17 cellular contexts compared by ENCODE assay signal in the genomic region with DNA sequence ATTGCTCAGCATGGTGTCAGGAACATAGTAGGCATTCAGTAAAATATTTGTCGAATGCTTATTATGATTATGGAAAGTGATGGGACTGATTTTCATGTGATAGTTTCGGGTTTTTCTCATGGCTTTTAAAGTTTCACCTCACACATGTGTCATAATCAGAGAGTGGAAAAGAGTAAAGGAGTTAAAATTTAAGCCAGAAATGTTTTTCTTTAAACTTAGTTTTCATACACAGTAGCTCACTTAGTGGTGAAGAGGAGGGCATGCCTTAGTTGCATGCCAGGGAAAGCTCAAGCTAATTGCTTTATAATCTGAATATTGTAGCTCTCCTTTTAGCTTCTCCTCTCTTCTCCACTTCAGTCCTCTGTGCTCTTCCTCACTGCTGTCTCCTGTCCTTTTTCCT. TPM values are rescaled to one million over a fixed set of nuclear protein-coding genes. Genes with fewer than 3 reads are reported as not detected.
DNase-seq lines count a peak whose midpoint lies in the region; ATAC-seq, FAIRE-seq and TF ChIP-seq lines count a peak whose summit lies in the region.
"Had no signal": no experiment of that assay in that cellular context is flagged by ENCODE, and none has a peak within 500 bp of the region (broad histone marks: within the 10 kb centered on the region; RNA-seq: fewer than 3 reads in every experiment).

No MANE protein-coding gene starts in this region.

- H3K27me3 Mint-ChIP-seq in type B pancreatic cell = no peaks in the 10 kb centered on the region
- no peaks in the 10 kb centered on the region for H3K27me3 Mint-ChIP-seq in activated T-cell treated with anti-CD3 and anti-CD28 coated beads, Interleukin-2, amount 50 U/mL, for 24 hours
- H3K27me3 Mint-ChIP-seq: CD4-positive, alpha-beta memory T cell; IgD-negative memory B cell had no signal

- H3K4me1 Mint-ChIP-seq in type B pancreatic cell (ENCODE audit: unreplicated experiment) = peaks cover 23% of the 10 kb centered on the region
- peaks cover 23% of the 10 kb centered on the region for H3K4me1 Mint-ChIP-seq in activated T-cell treated with anti-CD3 and anti-CD28 coated beads, Interleukin-2, amount 50 U/mL, for 24 hours (ENCODE audit: low read depth)

- H3K27ac ChIP-seq in HUES48 (ENCODE audit: low read depth, low read length) = peak overlapping the region; percentile 27
- peak overlapping the region; percentile 4 for H3K27ac ChIP-seq in iPS-18a (ENCODE audit: low read length)

- H3K9me3 ChIP-seq in HUES48 (ENCODE audit: control insufficient read depth, insufficient read depth, low read length) (no peaks in the 10 kb centered on the region), iPS-18a (ENCODE audit: control insufficient read depth, low read depth, low read length) (no peaks in the 10 kb centered on the region)

- H3K9me3 Mint-ChIP-seq in type B pancreatic cell = no peaks in the 10 kb centered on the region
- H3K9me3 Mint-ChIP-seq in activated T-cell treated with anti-CD3 and anti-CD28 coated beads, Interleukin-2, amount 50 U/mL, for 24 hours = no peaks in the 10 kb centered on the region

- H3K9ac ChIP-seq in HUES48 (ENCODE audit: low read depth, low read length) (no peak overlapping the region), iPS-18a (ENCODE audit: low read length) (no peak overlapping the region)

- H3K36me3 ChIP-seq in HUES48 (ENCODE audit: control insufficient read depth, insufficient read depth, low read length) (no peaks in the 10 kb centered on the region), iPS-18a (ENCODE audit: control insufficient read depth, low read depth, low read length) (no peaks in the 10 kb centered on the region)

- no peak for TF ChIP-seq CTCF in type B pancreatic cell (conservative IDR thresholded peaks at IDR 0.05)

- peak overlapping the region; percentile 16 for H3K27ac Mint-ChIP-seq in type B pancreatic cell
- no peak overlapping the region for H3K27ac Mint-ChIP-seq in activated T-cell treated with anti-CD3 and anti-CD28 coated beads, Interleukin-2, amount 50 U/mL, for 24 hours
- H3K27ac Mint-ChIP-seq: CD4-positive, alpha-beta memory T cell; IgD-negative memory B cell had no signal

- peaks cover 5% of the 10 kb centered on the region for H3K36me3 Mint-ChIP-seq in type B pancreatic cell
- H3K36me3 Mint-ChIP-seq in activated T-cell treated with anti-CD3 and anti-CD28 coated beads, Interleukin-2, amount 50 U/mL, for 24 hours (ENCODE audit: low read depth) = peaks cover 8% of the 10 kb centered on the region

- H3K4me3 Mint-ChIP-seq in type B pancreatic cell = no peak overlapping the region
- no peak overlapping the region for H3K4me3 Mint-ChIP-seq in activated T-cell treated with anti-CD3 and anti-CD28 coated beads, Interleukin-2, amount 50 U/mL, for 24 hours
- H3K4me3 Mint-ChIP-seq: CD4-positive, alpha-beta memory T cell; IgD-negative memory B cell had no signal

- no peak for DNase-seq in GM19239 (ENCODE audit: insufficient read length, low spot score)
- no peak for DNase-seq in type B pancreatic cell (ENCODE audit: extremely low spot score, unreplicated experiment)
- DNase-seq in activated T-cell treated with anti-CD3 and anti-CD28 coated beads, Interleukin-2, amount 50 U/mL, for 24 hours = no peak
- no peak for DNase-seq in COLO829 (ENCODE audit: low spot score)
- DNase-seq in GF-D8 (lab: John Stamatoyannopoulos, UW) = no peak
- DNase-seq: CD4-positive, alpha-beta memory T cell; DMS79; Kasumi-1; NCI-H1105; NCI-H1694; NCI-H510A treated with DMSO at 0.1 percent for 48 hours had no signal

- no peaks in the 10 kb centered on the region for H3K27me3 ChIP-seq in HUES48 (ENCODE audit: control insufficient read depth, insufficient read depth, low read length)
- H3K27me3 ChIP-seq in iPS-18a (ENCODE audit: control insufficient read depth, insufficient read depth, low read length) = no peaks in the 10 kb centered on the region

- no peak for ATAC-seq in HG03025 (IDR thresholded peaks at IDR 0.05; ENCODE audit: low FRiP score, unreplicated experiment)
- ATAC-seq: HCT116 had no signal

- peak; percentile 91 for FAIRE-seq in GM19239 (lab: Jason Lieb, UNC)
- FAIRE-seq: D721Med had no signal

- no peak overlapping the region for H3K4me3 ChIP-seq in HUES48 (ENCODE audit: low read depth, low read length)
- no peak overlapping the region for H3K4me3 ChIP-seq in iPS-18a (ENCODE audit: low read length)

- H3K4me1 ChIP-seq in HUES48 (ENCODE audit: control insufficient read depth, insufficient read depth, low read length) (peaks cover 35% of the 10 kb centered on the region), iPS-18a (ENCODE audit: control insufficient read depth, low read depth, low read length) (peaks cover 25% of the 10 kb centered on the region)

RNA-seq across cellular contexts. Expression of gene EHBP1, which starts 38.0 kb away (rescaled TPM):
- 59.2 and 60.0 TPM in 2 replicates for total RNA-seq in type B pancreatic cell (ENCODE audit: low replicate concordance)
